In the genomic region with DNA sequence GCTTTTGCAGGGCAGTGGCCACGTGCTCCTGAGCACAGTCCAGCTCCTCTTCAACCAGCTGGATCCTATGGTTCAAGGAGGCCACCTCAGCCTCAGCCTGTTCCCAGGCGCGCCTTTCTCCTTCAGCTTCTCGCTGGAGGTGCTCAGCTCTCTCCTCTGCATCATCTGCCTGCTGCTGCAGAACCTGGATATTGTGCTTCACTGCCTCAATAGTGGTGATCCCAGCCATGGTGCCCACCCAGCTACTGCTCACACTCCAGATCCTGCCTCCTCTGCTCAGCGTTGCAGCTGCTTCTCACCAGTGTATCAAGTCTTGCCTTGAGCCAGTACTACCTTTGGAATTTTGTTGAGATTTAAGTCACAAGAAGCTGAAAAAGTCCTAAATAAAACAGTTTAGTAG, we compare ENCODE assay signal across 15 cellular contexts.
A peak's percentile ranks its signal among the peaks of the same experiment; 100 is the strongest.
DNase-seq lines count a peak whose midpoint lies in the region; ATAC-seq, FAIRE-seq and TF ChIP-seq lines count a peak whose summit lies in the region.
"Had no signal": no experiment of that assay in that cellular context is flagged by ENCODE, and none has a peak within 500 bp of the region (broad histone marks: within the 10 kb centered on the region; RNA-seq: fewer than 3 reads in every experiment).

No MANE protein-coding gene starts in this region.

- no peak overlapping the region for H3K4me3 ChIP-seq in liver (ENCODE audit: low read depth in 1 of 3, low read length in 3 of 3)
- H3K4me3 ChIP-seq: BLaER1, GM12878, GM23248 had no signal

- no peaks in the 10 kb centered on the region for H3K27me3 Mint-ChIP-seq in activated naive CD8-positive, alpha-beta T cell treated with anti-CD3 and anti-CD28 coated beads, Interleukin-2, amount 10 ng/mL, durations not matched to agents 7 days and 5 days
- no peaks in the 10 kb centered on the region for H3K27me3 Mint-ChIP-seq in activated naive CD8-positive, alpha-beta T cell treated with anti-CD3 and anti-CD28 coated beads for 36 hours
- H3K27me3 Mint-ChIP-seq in activated naive CD8-positive, alpha-beta T cell treated with anti-CD3 and anti-CD28 coated beads, Interleukin-2, amount 50 U/mL, for 24 hours: no peaks in the 10 kb centered on the region
- H3K27me3 Mint-ChIP-seq: IgD-negative memory B cell had no signal

- no peak overlapping the region for H3K4me3 Mint-ChIP-seq in activated naive CD8-positive, alpha-beta T cell treated with anti-CD3 and anti-CD28 coated beads, Interleukin-2, amount 10 ng/mL, durations not matched to agents 7 days and 5 days
- H3K4me3 Mint-ChIP-seq in activated naive CD8-positive, alpha-beta T cell treated with anti-CD3 and anti-CD28 coated beads for 36 hours: no peak overlapping the region
- H3K4me3 Mint-ChIP-seq in activated naive CD8-positive, alpha-beta T cell treated with anti-CD3 and anti-CD28 coated beads, Interleukin-2, amount 50 U/mL, for 24 hours: no peak overlapping the region

- no peak for TF ChIP-seq RAD21 in liver (IDR thresholded peaks at IDR 0.05)

- peak overlapping the region; percentile 10 to 12 for H3K27ac ChIP-seq in liver (ENCODE audit: low read depth in 1 of 2, low read length in 2 of 2)
- H3K27ac ChIP-seq: BLaER1, GM23248 had no signal

- WGBS in liver: 87% methylated on average over 5 of the region's 5 CpGs

- no peaks in the 10 kb centered on the region for H3K9me3 ChIP-seq in liver (ENCODE audit: control insufficient read depth in 4 of 4, low read length in 3 of 4)
- H3K9me3 ChIP-seq: BLaER1 had no signal

- DNase-seq in activated naive CD8-positive, alpha-beta T cell treated with anti-CD3 and anti-CD28 coated beads, Interleukin-2, amount 10 ng/mL, durations not matched to agents 7 days and 5 days: no peak
- no peak for DNase-seq in activated naive CD8-positive, alpha-beta T cell treated with anti-CD3 and anti-CD28 coated beads for 36 hours
- DNase-seq in activated naive CD8-positive, alpha-beta T cell treated with anti-CD3 and anti-CD28 coated beads, Interleukin-2, amount 50 U/mL, for 24 hours: no peak
- DNase-seq in frontal cortex (ENCODE audit: low spot score in 2 of 2): no peak
- no peak for DNase-seq in pons (ENCODE audit: low spot score)
- DNase-seq in dedifferentiated amniotic fluid mesenchymal stem cell (ENCODE audit: extremely low spot score): no peak
- DNase-seq: 8988T, AML-193, DMS 273 treated with DMSO at 0.1 percent for 48 hours, GM23248, H7 had no signal

- H3K9me3 Mint-ChIP-seq in activated naive CD8-positive, alpha-beta T cell treated with anti-CD3 and anti-CD28 coated beads, Interleukin-2, amount 10 ng/mL, durations not matched to agents 7 days and 5 days: no peaks in the 10 kb centered on the region
- H3K9me3 Mint-ChIP-seq in activated naive CD8-positive, alpha-beta T cell treated with anti-CD3 and anti-CD28 coated beads for 36 hours: no peaks in the 10 kb centered on the region
- no peaks in the 10 kb centered on the region for H3K9me3 Mint-ChIP-seq in activated naive CD8-positive, alpha-beta T cell treated with anti-CD3 and anti-CD28 coated beads, Interleukin-2, amount 50 U/mL, for 24 hours
- H3K9me3 Mint-ChIP-seq: IgD-negative memory B cell had no signal

- H3K27me3 ChIP-seq in liver (ENCODE audit: control insufficient read depth in 4 of 4, insufficient read depth in 4 of 4, low read length in 3 of 4): no peaks in the 10 kb centered on the region
- H3K27me3 ChIP-seq: BLaER1 had no signal

- H3K36me3 Mint-ChIP-seq in activated naive CD8-positive, alpha-beta T cell treated with anti-CD3 and anti-CD28 coated beads, Interleukin-2, amount 10 ng/mL, durations not matched to agents 7 days and 5 days: peaks cover 28% of the 10 kb centered on the region
- peaks cover 24% of the 10 kb centered on the region for H3K36me3 Mint-ChIP-seq in activated naive CD8-positive, alpha-beta T cell treated with anti-CD3 and anti-CD28 coated beads for 36 hours
- H3K36me3 Mint-ChIP-seq in activated naive CD8-positive, alpha-beta T cell treated with anti-CD3 and anti-CD28 coated beads, Interleukin-2, amount 50 U/mL, for 24 hours (ENCODE audit: low read depth): peaks cover 31% of the 10 kb centered on the region

- H3K4me1 Mint-ChIP-seq in activated naive CD8-positive, alpha-beta T cell treated with anti-CD3 and anti-CD28 coated beads, Interleukin-2, amount 10 ng/mL, durations not matched to agents 7 days and 5 days: peaks cover 50% of the 10 kb centered on the region
- H3K4me1 Mint-ChIP-seq in activated naive CD8-positive, alpha-beta T cell treated with anti-CD3 and anti-CD28 coated beads for 36 hours: peaks cover 40% of the 10 kb centered on the region
- H3K4me1 Mint-ChIP-seq in activated naive CD8-positive, alpha-beta T cell treated with anti-CD3 and anti-CD28 coated beads, Interleukin-2, amount 50 U/mL, for 24 hours: peaks cover 70% of the 10 kb centered on the region

- ATAC-seq in activated naive CD8-positive, alpha-beta T cell treated with anti-CD3 and anti-CD28 coated beads, Interleukin-2, amount 10 ng/mL, durations not matched to agents 7 days and 5 days (ENCODE audit: low read depth): no peak
- ATAC-seq in activated naive CD8-positive, alpha-beta T cell treated with anti-CD3 and anti-CD28 coated beads, Interleukin-2, amount 50 U/mL, for 24 hours: no peak
- ATAC-seq: GM12878 had no signal

- H3K27ac Mint-ChIP-seq in activated naive CD8-positive, alpha-beta T cell treated with anti-CD3 and anti-CD28 coated beads, Interleukin-2, amount 10 ng/mL, durations not matched to agents 7 days and 5 days: peak overlapping the region; percentile 9
- H3K27ac Mint-ChIP-seq in activated naive CD8-positive, alpha-beta T cell treated with anti-CD3 and anti-CD28 coated beads for 36 hours: no peak overlapping the region
- peak overlapping the region; percentile 32 for H3K27ac Mint-ChIP-seq in activated naive CD8-positive, alpha-beta T cell treated with anti-CD3 and anti-CD28 coated beads, Interleukin-2, amount 50 U/mL, for 24 hours

- H3K9ac ChIP-seq in liver (ENCODE audit: low read depth in 1 of 2, low read length in 2 of 2): no peak overlapping the region
- H3K9ac ChIP-seq: BLaER1, GM23248 had no signal

- POLR2A ChIA-PET in activated naive CD8-positive, alpha-beta T cell treated with anti-CD3 and anti-CD28 coated beads, Interleukin-2, amount 10 ng/mL, durations not matched to agents 7 days and 5 days (lab: Charles Lee): interaction anchor here (0.9 to 2.1 kb wide), 2 partner anchors 12 to 21 kb away, joined by 3 to 7 read pairs; no protein-coding TSS in a partner anchor

- no peaks in the 10 kb centered on the region for H3K36me3 ChIP-seq in liver (ENCODE audit: control insufficient read depth in 4 of 4, insufficient read depth in 3 of 4, low read depth in 1 of 4, low read length in 3 of 4)

- H3K4me1 ChIP-seq in liver (ENCODE audit: control insufficient read depth in 4 of 4, insufficient read depth in 4 of 4, low read length in 3 of 4): peaks cover 13 to 37% (median 27%) of the 10 kb centered on the region in 4 donors

- no peak for TF ChIP-seq CTCF in liver (IDR thresholded peaks at IDR 0.05; ENCODE audit: low read depth, low read length, missing input control)

- FAIRE-seq in frontal cortex (lab: Jason Lieb, UNC): no peak
- FAIRE-seq: GM12878 had no signal

TF ChIP-seq in liver, 16 proteins besides CTCF, POLR2A, EP300 and RAD21:
- TF ChIP-seq GABPA (IDR thresholded peaks at IDR 0.05 in 1 of 2, conservative IDR thresholded peaks at IDR 0.05 in 1 of 2): no peak
- TF ChIP-seq JUND (IDR thresholded peaks at IDR 0.05): no peak
- TF ChIP-seq RXRA (IDR thresholded peaks at IDR 0.05): no peak
- no peak for TF ChIP-seq HNF4A (conservative IDR thresholded peaks at IDR 0.05)
- TF ChIP-seq FOXA1 (IDR thresholded peaks at IDR 0.05): no peak
- TF ChIP-seq, protein P1, sequence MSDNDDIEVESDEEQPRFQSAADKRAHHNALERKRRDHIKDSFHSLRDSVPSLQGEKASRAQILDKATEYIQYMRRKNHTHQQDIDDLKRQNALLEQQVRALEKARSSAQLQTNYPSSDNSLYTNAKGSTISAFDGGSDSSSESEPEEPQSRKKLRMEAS (IDR thresholded peaks at IDR 0.05): no peak
- TF ChIP-seq YY1 (IDR thresholded peaks at IDR 0.05): no peak
- TF ChIP-seq TAF1 (conservative IDR thresholded peaks at IDR 0.05): no peak
- no peak for TF ChIP-seq FOXA2 (IDR thresholded peaks at IDR 0.05)
- TF ChIP-seq, protein P2, sequence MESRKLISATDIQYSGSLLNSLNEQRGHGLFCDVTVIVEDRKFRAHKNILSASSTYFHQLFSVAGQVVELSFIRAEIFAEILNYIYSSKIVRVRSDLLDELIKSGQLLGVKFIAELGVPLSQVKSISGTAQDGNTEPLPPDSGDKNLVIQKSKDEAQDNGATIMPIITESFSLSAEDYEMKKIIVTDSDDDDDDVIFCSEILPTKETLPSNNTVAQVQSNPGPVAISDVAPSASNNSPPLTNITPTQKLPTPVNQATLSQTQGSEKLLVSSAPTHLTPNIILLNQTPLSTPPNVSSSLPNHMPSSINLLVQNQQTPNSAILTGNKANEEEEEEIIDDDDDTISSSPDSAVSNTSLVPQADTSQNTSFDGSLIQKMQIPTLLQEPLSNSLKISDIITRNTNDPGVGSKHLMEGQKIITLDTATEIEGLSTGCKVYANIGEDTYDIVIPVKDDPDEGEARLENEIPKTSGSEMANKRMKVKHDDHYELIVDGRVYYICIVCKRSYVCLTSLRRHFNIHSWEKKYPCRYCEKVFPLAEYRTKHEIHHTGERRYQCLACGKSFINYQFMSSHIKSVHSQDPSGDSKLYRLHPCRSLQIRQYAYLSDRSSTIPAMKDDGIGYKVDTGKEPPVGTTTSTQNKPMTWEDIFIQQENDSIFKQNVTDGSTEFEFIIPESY (IDR thresholded peaks at IDR 0.05): no peak
- no peak for TF ChIP-seq SP1 (IDR thresholded peaks at IDR 0.05)
- TF ChIP-seq ATF3 (IDR thresholded peaks at IDR 0.05): no peak
